Comparison of ENCODE assay signal across 25 cellular contexts in the genomic region with DNA sequence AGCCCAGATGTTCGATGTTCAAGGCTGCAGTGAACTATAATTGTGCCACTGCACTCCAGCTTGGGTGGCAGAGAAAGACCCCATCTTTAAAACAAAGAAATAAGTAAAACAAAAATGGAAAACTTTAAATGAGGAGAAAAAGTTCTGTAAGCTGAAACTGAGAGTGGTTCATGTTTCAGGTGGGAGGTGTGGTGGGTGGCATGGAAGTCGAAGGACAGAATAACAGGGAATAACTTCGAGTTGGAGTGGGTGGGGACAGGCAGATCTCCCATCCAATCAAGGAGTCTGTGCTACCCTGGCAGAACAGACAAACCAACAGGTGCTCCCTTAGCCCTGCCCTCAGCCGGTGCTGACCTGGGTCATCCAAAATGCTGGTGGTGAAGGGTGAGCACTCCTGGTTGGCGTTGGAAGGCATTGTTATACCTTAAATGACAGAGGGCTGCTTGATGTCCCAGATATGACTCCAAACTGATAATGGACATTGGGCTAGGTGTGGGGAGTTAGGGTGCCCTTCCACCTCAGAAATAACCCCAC.
DNase-seq lines count a peak whose midpoint lies in the region; ATAC-seq and TF ChIP-seq lines count a peak whose summit lies in the region.
"Had no signal": no experiment of that assay in that cellular context is flagged by ENCODE, and none has a peak within 500 bp of the region (broad histone marks: within the 10 kb centered on the region; RNA-seq: fewer than 3 reads in every experiment).

No MANE protein-coding gene starts in this region.

- no peaks in the 10 kb centered on the region for H3K36me3 Mint-ChIP-seq in activated CD8-positive, alpha-beta memory T cell treated with anti-CD3 and anti-CD28 coated beads, Interleukin-2, amount 10 ng/mL, durations not matched to agents 7 days and 5 days
- no peaks in the 10 kb centered on the region for H3K36me3 Mint-ChIP-seq in natural killer cell

- no peak overlapping the region for H4K8ac ChIP-seq in mesenchymal stem cell (ENCODE audit: low read length)

- no peak overlapping the region for H4K91ac ChIP-seq in mesenchymal stem cell (ENCODE audit: low read length)

- peak overlapping the region; percentile 62 for H2AK5ac ChIP-seq in mesenchymal stem cell (ENCODE audit: low read length, severe bottlenecking)

- intact Hi-C loops in spleen (cut with DNase I; ENCODE audit: low total_unique reads) (no loop called here), natural killer cell (cut with micrococcal nuclease) (no loop called here)

- CTCF ChIA-PET in activated CD8-positive, alpha-beta memory T cell treated with anti-CD3 and anti-CD28 coated beads, Interleukin-2, amount 10 ng/mL, durations not matched to agents 7 days and 5 days (lab: Charles Lee) = no interaction called here

- H3K4ac ChIP-seq in mesenchymal stem cell (ENCODE audit: low read depth in 1 of 2, low read length in 2 of 2) = no peak overlapping the region

- no peak for ATAC-seq in activated CD8-positive, alpha-beta memory T cell treated with anti-CD3 and anti-CD28 coated beads, Interleukin-2, amount 10 ng/mL, durations not matched to agents 7 days and 5 days
- no peak for ATAC-seq in natural killer cell
- ATAC-seq: GM23338, Panc1 had no signal

- H3K27me3 Mint-ChIP-seq in activated CD8-positive, alpha-beta memory T cell treated with anti-CD3 and anti-CD28 coated beads, Interleukin-2, amount 10 ng/mL, durations not matched to agents 7 days and 5 days = no peaks in the 10 kb centered on the region
- peaks cover 6 to 13% of the 10 kb centered on the region in 2 donors for H3K27me3 Mint-ChIP-seq in natural killer cell (ENCODE audit: low read depth in 2 of 2)

- TF ChIP-seq POLR2A in spleen (IDR thresholded peaks at IDR 0.05) = no peak

- no peak for TF ChIP-seq CTCF in spleen (IDR thresholded peaks at IDR 0.05 in 8 of 11, conservative IDR thresholded peaks at IDR 0.05 in 3 of 11)
- no peak for TF ChIP-seq CTCF in natural killer cell (IDR thresholded peaks at IDR 0.05)

- no peak overlapping the region for H3K18ac ChIP-seq in mesenchymal stem cell (ENCODE audit: low read depth in 1 of 2, low read length in 2 of 2)

- no peak overlapping the region for H2AFZ ChIP-seq in mesenchymal stem cell (ENCODE audit: low read depth, low read length)
- H2AFZ ChIP-seq: GM23338 had no signal

- no peaks in the 10 kb centered on the region for H3K79me1 ChIP-seq in mesenchymal stem cell (replicated peaks; ENCODE audit: low read length, poor library complexity, severe bottlenecking)

- no peaks in the 10 kb centered on the region for H3K9me3 Mint-ChIP-seq in activated CD8-positive, alpha-beta memory T cell treated with anti-CD3 and anti-CD28 coated beads, Interleukin-2, amount 10 ng/mL, durations not matched to agents 7 days and 5 days (ENCODE audit: low read depth)
- H3K9me3 Mint-ChIP-seq in natural killer cell = no peaks in the 10 kb centered on the region
- H3K9me3 Mint-ChIP-seq: GM23338 had no signal

- H2BK120ac ChIP-seq in mesenchymal stem cell (ENCODE audit: low read depth, low read length) = no peak overlapping the region

- H3K27ac ChIP-seq in mesenchymal stem cell (ENCODE audit: low read length, poor library complexity, severe bottlenecking) (no peak overlapping the region), spleen (no peak overlapping the region)
- H3K27ac ChIP-seq: RWPE1 had no signal

- H2BK12ac ChIP-seq in mesenchymal stem cell (ENCODE audit: low read length in 2 of 2) = no peak overlapping the region

- no peak overlapping the region for H3K23ac ChIP-seq in mesenchymal stem cell (ENCODE audit: low read length in 2 of 2)

- DNase-seq in activated CD8-positive, alpha-beta memory T cell treated with anti-CD3 and anti-CD28 coated beads, Interleukin-2, amount 10 ng/mL, durations not matched to agents 7 days and 5 days = peak; percentile 30
- no peak for DNase-seq in activated CD8-positive, alpha-beta memory T cell treated with anti-CD3 and anti-CD28 coated beads, Interleukin-2, amount 50 U/mL, for 4 hours
- DNase-seq in ecto neural progenitor cell (ENCODE audit: low spot score) = peak; percentile 26
- no peak for DNase-seq in mesenchymal stem cell
- peak; percentile 25 for DNase-seq in spleen
- DNase-seq in natural killer cell = no peak
- no peak for DNase-seq in mesenteric fat pad (ENCODE audit: low spot score)
- DNase-seq in NK-92 treated with Interleukin-12 subunit alpha and Interleukin-12 subunit beta, amount 100 ng/mL, for 24 hours (lab: John Stamatoyannopoulos, UW) = no peak
- DNase-seq: 8988T, Calu3, DMS153, DND-41, KG1, MG63, NCI-H1417 treated with DMSO at 0.1 percent for 48 hours, NCI-H1694 treated with DMSO at 0.1 percent for 48 hours, NCI-H2081, NCI-H226, NCI-H510A, NCI-H69, SHP77 treated with DMSO at 0.1 percent for 48 hours had no signal

- H2BK15ac ChIP-seq in mesenchymal stem cell (ENCODE audit: low read depth, poor library complexity, severe bottlenecking) = no peak overlapping the region

- H3K14ac ChIP-seq in mesenchymal stem cell (ENCODE audit: low read length in 2 of 2) = no peak overlapping the region

- H3K4me1 ChIP-seq in mesenchymal stem cell (ENCODE audit: control insufficient read depth, insufficient read depth, low read depth, low read length) (peaks cover 27% of the 10 kb centered on the region), spleen (no peaks in the 10 kb centered on the region)
- H3K4me1 ChIP-seq: HAP-1 had no signal

- H3K4me1 Mint-ChIP-seq in activated CD8-positive, alpha-beta memory T cell treated with anti-CD3 and anti-CD28 coated beads, Interleukin-2, amount 10 ng/mL, durations not matched to agents 7 days and 5 days = no peaks in the 10 kb centered on the region
- no peaks in the 10 kb centered on the region for H3K4me1 Mint-ChIP-seq in natural killer cell

- no peak overlapping the region for H3K4me3 ChIP-seq in mesenchymal stem cell (ENCODE audit: insufficient read depth in 1 of 2, low read depth in 1 of 2, low read length in 2 of 2)
- H3K4me3 ChIP-seq in spleen = no peak overlapping the region
- H3K4me3 ChIP-seq: GM23338, HAP-1, MG63 had no signal

- no peak overlapping the region for H2BK5ac ChIP-seq in mesenchymal stem cell (ENCODE audit: low read depth, low read length, poor library complexity, severe bottlenecking)

- H3K9ac ChIP-seq in mesenchymal stem cell (ENCODE audit: low read length) = no peak overlapping the region

- no peak overlapping the region for H3K4me3 Mint-ChIP-seq in activated CD8-positive, alpha-beta memory T cell treated with anti-CD3 and anti-CD28 coated beads, Interleukin-2, amount 10 ng/mL, durations not matched to agents 7 days and 5 days
- H3K4me3 Mint-ChIP-seq in natural killer cell = no peak overlapping the region
- H3K4me3 Mint-ChIP-seq: GM23338 had no signal

- 82% methylated on average over 4 of the region's 5 CpGs for WGBS in mesenchymal stem cell
- WGBS in spleen, 5 donors = 69 to 79% (median 76%) methylated on average over 5 of the region's 5 CpGs

- no peak overlapping the region for H3K4me2 ChIP-seq in mesenchymal stem cell (ENCODE audit: low read length, poor library complexity, severe bottlenecking)
- H3K4me2 ChIP-seq: GM23338 had no signal

- no peaks in the 10 kb centered on the region for H3K9me3 ChIP-seq in mesenchymal stem cell (ENCODE audit: control insufficient read depth, low read length)
- no peaks in the 10 kb centered on the region for H3K9me3 ChIP-seq in spleen
- H3K9me3 ChIP-seq: HAP-1, MG63 had no signal

- peaks cover 0 to 64% of the 10 kb centered on the region in 2 experiments for H3K27me3 ChIP-seq in mesenchymal stem cell (ENCODE audit: control insufficient read depth in 1 of 2, insufficient read depth in 1 of 2, low read length in 2 of 2)
- H3K27me3 ChIP-seq in spleen (replicated peaks in 1 of 7) = peaks cover 0 to 15% (median 0%) of the 10 kb centered on the region in 7 donors
- H3K27me3 ChIP-seq: MG63 had no signal

- no peak overlapping the region for H3K27ac Mint-ChIP-seq in activated CD8-positive, alpha-beta memory T cell treated with anti-CD3 and anti-CD28 coated beads, Interleukin-2, amount 10 ng/mL, durations not matched to agents 7 days and 5 days
- H3K27ac Mint-ChIP-seq in natural killer cell = no peak overlapping the region
- H3K27ac Mint-ChIP-seq: GM23338 had no signal

- H3K36me3 ChIP-seq in mesenchymal stem cell (ENCODE audit: control insufficient read depth in 1 of 2, insufficient read depth in 2 of 2, low read depth in 1 of 2, low read length in 2 of 2) (no peaks in the 10 kb centered on the region), spleen (no peaks in the 10 kb centered on the region)
- H3K36me3 ChIP-seq: HAP-1, MG63 had no signal

Comparison
In these comparisons a context has a peak if more than half of its experiments do, and no peak if none do; other contexts are left out.
1. DNase-seq: peak in activated CD8-positive, alpha-beta memory T cell treated with anti-CD3 and anti-CD28 coated beads, Interleukin-2, amount 10 ng/mL, durations not matched to agents 7 days and 5 days (single experiment), ecto neural progenitor cell (single experiment) and spleen (single experiment); none in activated CD8-positive, alpha-beta memory T cell treated with anti-CD3 and anti-CD28 coated beads, Interleukin-2, amount 50 U/mL, for 4 hours (single experiment), mesenchymal stem cell (single experiment), natural killer cell (single experiment), mesenteric fat pad (single experiment) and NK-92 treated with Interleukin-12 subunit alpha and Interleukin-12 subunit beta, amount 100 ng/mL, for 24 hours (single experiment).